1 cellular context compared by ENCODE assay signal in the genomic region with DNA sequence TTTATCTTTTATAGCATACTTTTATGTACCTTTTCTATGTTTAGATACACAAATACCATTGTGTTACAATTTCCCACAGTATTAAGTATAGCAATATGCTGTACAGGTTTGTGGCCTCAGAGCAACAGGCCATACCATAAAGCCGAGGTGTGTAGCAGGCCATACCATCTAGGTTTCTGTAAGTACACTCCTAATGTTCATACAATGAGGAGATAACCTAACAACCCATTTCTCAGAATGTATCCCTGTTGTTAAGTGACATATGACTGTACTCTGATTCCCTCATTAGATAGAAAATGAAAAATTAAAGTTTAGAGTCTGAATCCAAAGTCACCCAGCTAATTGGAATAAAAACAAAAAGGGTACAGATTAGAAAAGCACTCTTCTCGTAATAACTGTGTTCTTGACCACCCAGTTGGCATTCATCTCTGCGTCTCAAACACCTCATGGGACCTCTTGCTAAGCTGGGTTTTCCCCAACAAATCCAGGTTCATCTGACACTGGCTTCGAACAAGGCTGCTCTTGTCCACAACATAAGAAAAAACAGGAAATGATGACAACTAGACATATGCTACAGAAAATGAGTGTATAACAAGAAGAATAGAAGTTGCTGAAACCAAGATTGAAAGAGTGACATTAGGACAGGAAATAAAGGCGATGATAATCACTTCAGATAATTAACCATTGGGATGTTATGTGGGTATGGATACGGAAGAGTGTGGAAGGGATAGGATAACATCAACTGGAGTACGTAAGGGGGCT.
TF ChIP-seq lines count a peak whose summit lies in the region.

No MANE protein-coding gene starts in this region.

TF ChIP-seq in H1, 55 proteins besides CTCF, POLR2A, EP300 and RAD21:
- TF ChIP-seq SIN3A (conservative IDR thresholded peaks at IDR 0.05 in 1 of 2, IDR thresholded peaks at IDR 0.05 in 1 of 2; ENCODE audit: low read depth in 1 of 2, low read length in 2 of 2) (no peak), PHF8 (conservative IDR thresholded peaks at IDR 0.05; ENCODE audit: low read depth, low read length) (no peak), MAFK (IDR thresholded peaks at IDR 0.05; ENCODE audit: low read depth, low read length) (no peak), ASH2L (IDR thresholded peaks at IDR 0.05; ENCODE audit: low read length) (no peak), SAP30 (IDR thresholded peaks at IDR 0.05; ENCODE audit: insufficient read depth, insufficient replicate concordance, low read length) (no peak), TAF1 (IDR thresholded peaks at IDR 0.05; ENCODE audit: low read depth, low read length) (no peak), KDM5A (IDR thresholded peaks at IDR 0.05; ENCODE audit: low read length) (no peak), HDAC2 (IDR thresholded peaks at IDR 0.05; ENCODE audit: borderline replicate concordance in 1 of 2, low read depth in 2 of 2, low read length in 2 of 2) (no peak), GTF2F1 (IDR thresholded peaks at IDR 0.05; ENCODE audit: borderline replicate concordance, low read depth, low read length) (no peak), KDM4A (IDR thresholded peaks at IDR 0.05; ENCODE audit: low read depth, low read length, severe bottlenecking) (no peak), JUN (IDR thresholded peaks at IDR 0.05; ENCODE audit: low read depth, low read length) (no peak), GABPA (IDR thresholded peaks at IDR 0.05; ENCODE audit: borderline replicate concordance, insufficient read depth, low read length) (no peak), EGR1 (IDR thresholded peaks at IDR 0.05; ENCODE audit: borderline replicate concordance, low read depth, low read length) (no peak), CTBP2 (IDR thresholded peaks at IDR 0.05; ENCODE audit: borderline replicate concordance, insufficient read depth, insufficient read length, low read length) (no peak)
- TF ChIP-seq, protein P1, sequence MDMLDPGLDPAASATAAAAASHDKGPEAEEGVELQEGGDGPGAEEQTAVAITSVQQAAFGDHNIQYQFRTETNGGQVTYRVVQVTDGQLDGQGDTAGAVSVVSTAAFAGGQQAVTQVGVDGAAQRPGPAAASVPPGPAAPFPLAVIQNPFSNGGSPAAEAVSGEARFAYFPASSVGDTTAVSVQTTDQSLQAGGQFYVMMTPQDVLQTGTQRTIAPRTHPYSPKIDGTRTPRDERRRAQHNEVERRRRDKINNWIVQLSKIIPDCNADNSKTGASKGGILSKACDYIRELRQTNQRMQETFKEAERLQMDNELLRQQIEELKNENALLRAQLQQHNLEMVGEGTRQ (IDR thresholded peaks at IDR 0.05; ENCODE audit: low read length): no peak
